ENCODE assay signal across 8 cellular contexts in the genomic region with DNA sequence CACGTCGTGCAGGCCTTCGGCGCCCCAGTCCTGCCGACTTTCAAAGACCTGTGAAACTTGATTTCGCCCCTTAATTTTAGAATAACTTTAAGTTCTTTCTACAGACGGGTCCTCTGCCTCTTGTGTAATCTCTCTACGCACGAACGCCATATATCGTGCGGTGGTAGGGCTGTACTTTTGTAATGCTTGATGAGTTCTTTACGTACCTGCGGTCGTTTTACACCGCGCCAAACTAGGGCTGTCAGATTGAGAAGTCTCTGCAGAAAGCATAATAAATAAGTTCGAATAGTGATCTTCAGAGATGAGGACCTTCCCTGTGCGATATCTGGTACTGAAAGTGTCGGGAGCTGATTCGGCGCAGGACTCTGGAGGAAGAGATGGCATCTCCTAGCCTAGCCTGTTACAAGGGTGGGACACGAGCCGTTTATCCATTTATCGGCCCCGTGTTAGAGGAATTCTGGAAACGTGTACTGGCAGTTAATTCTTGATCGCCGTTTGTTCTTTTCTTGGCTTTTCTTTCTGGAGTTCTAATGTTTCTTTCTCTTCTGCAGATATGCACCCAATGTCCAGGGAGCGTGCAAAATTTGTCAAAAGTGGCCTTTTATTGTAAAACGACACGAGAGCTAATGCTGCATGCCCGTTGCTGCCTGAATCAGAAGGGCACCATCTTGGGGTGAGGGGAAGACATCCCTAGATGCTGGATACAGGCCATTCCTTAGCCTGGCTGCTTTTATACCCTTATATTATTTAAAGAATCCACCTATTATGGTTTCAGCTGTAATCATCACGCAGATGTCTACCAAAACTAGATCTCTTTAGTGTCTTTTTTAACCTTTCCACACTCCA. TPM values are rescaled to one million over a fixed set of nuclear protein-coding genes. Genes with fewer than 3 reads are reported as not detected.
A peak's percentile ranks its signal among the peaks of the same experiment; 100 is the strongest.
DNase-seq lines count a peak whose midpoint lies in the region; ATAC-seq and TF ChIP-seq lines count a peak whose summit lies in the region.

No MANE protein-coding gene starts in this region.

- 5 to 7% (median 6%) methylated on average over 34 of the region's 34 CpGs for WGBS in stomach, 5 donors

- H3K4me1 ChIP-seq in SJCRH30 = peaks cover 10% of the 10 kb centered on the region
- peaks cover 10 to 49% (median 33%) of the 10 kb centered on the region in 4 donors for H3K4me1 ChIP-seq in stomach

- TF ChIP-seq EP300 in stomach (IDR thresholded peaks at IDR 0.05) = no peak

- intact Hi-C loops in stomach (cut with DNase I; ENCODE audit: low total_unique reads) = no loop called here

- H3K36me3 ChIP-seq in SJCRH30 (peaks cover 13% of the 10 kb centered on the region), brain microvascular endothelial cell (replicated peaks) (peaks cover 2% of the 10 kb centered on the region), stomach (peaks cover 5 to 34% (median 20%) of the 10 kb centered on the region in 4 donors)

- H3K4me3 ChIP-seq in GM12864 (ENCODE audit: low read depth, low read length) (peak overlapping the region; percentile 66), SJCRH30 (peak overlapping the region; percentile 85), brain microvascular endothelial cell (ENCODE audit: low read depth, low read length) (peak overlapping the region; percentile 91), stomach (peak overlapping the region; percentile 65 to 96 (median 86))

- DNase-seq in GM12864 (ENCODE audit: low read depth) (no peak), SJCRH30 (peak; percentile 41 to 70), brain microvascular endothelial cell (peak; percentile 59), kidney tubule cell (ENCODE audit: low spot score) (peak; percentile 53), stomach (no peak)

- TF ChIP-seq CTCF in 22Rv1 (IDR thresholded peaks at IDR 0.05) (no peak), GM12864 (IDR thresholded peaks at IDR 0.05; ENCODE audit: low read depth, low read length, missing control alignments) (no peak), brain microvascular endothelial cell (IDR thresholded peaks at IDR 0.05; ENCODE audit: low read depth, low read length, missing control alignments) (no peak), stomach (IDR thresholded peaks at IDR 0.05) (no peak)

- TF ChIP-seq POLR2A in stomach (IDR thresholded peaks at IDR 0.05) = no peak

- in situ Hi-C loops in brain microvascular endothelial cell (cut with HindIII; ENCODE audit: low pct_ligation_motif_present, low sequenced_read_pairs) = no loop called here

- H3K27ac ChIP-seq in 22Rv1 (peak overlapping the region; percentile 95), SJCRH30 (peak overlapping the region; percentile 93), brain microvascular endothelial cell (peak overlapping the region; percentile 92), stomach (peak overlapping the region; percentile 91 to 98 (median 95))

- no peaks in the 10 kb centered on the region for H3K9me3 ChIP-seq in SJCRH30 (replicated peaks)
- H3K9me3 ChIP-seq in stomach = no peaks in the 10 kb centered on the region

- peak; percentile 10 for ATAC-seq in HG03460 (IDR thresholded peaks at IDR 0.05; ENCODE audit: unreplicated experiment)
- no peak for ATAC-seq in GM18520 (IDR thresholded peaks at IDR 0.05; ENCODE audit: unreplicated experiment)

- no peaks in the 10 kb centered on the region for H3K27me3 ChIP-seq in SJCRH30
- H3K27me3 ChIP-seq in brain microvascular endothelial cell (replicated peaks) = no peaks in the 10 kb centered on the region
- H3K27me3 ChIP-seq in stomach = no peaks in the 10 kb centered on the region

RNA-seq across cellular contexts. Expression of a gene that starts 0.8 kb away (rescaled TPM):
- total RNA-seq in SJCRH30 (2014; rRNA removed; shearing (Covaris generic)) = 74.3 and 95.9 TPM in 2 replicates
- total RNA-seq in stomach = 10 to 100 TPM; 19.3 to 71.0 (median 24.9) TPM
- polyA plus RNA-seq in stomach = 10 to 100 TPM in 1 of 3 donors, 1 to 10 TPM in 2; 5.7 to 15.0 (median 6.0) TPM

RNA-seq across cellular contexts. Expression of a gene that starts 1.0 kb away (rescaled TPM):
- 172 and 182 TPM in 2 replicates for total RNA-seq in SJCRH30 (2014; rRNA removed; shearing (Covaris generic))
- total RNA-seq in stomach = 100 to 1,000 TPM in 3 of 5 donors, 10 to 100 TPM in 2; 67.4 to 532 (median 131) TPM
- 100 to 1,000 TPM in 2 of 3 donors, 10 to 100 TPM in 1; 86.6 to 140 (median 111) TPM for polyA plus RNA-seq in stomach

RNA-seq across cellular contexts. Expression of a gene that starts 4.3 kb away (rescaled TPM):
- 57.8 and 61.4 TPM in 2 replicates for total RNA-seq in SJCRH30 (2014; rRNA removed; shearing (Covaris generic))
- 100 to 1,000 TPM in 2 of 5 donors, 10 to 100 TPM in 3; 12.2 to 130 (median 78.2) TPM for total RNA-seq in stomach
- polyA plus RNA-seq in stomach = 10 to 100 TPM in 1 of 3 donors, 1 to 10 TPM in 2; 4.4 to 16.5 (median 6.5) TPM

RNA-seq across cellular contexts. Expression of a gene that starts 50.0 kb away (rescaled TPM):
- 4.4 and 4.9 TPM in 2 replicates for total RNA-seq in SJCRH30 (2014; rRNA removed; shearing (Covaris generic))
- total RNA-seq in stomach = not detected
- not detected for polyA plus RNA-seq in stomach

Comparison
In these comparisons a context has a peak if more than half of its experiments do, and no peak if none do; other contexts are left out.
1. DNase-seq: peak in SJCRH30 (2 of 2), brain microvascular endothelial cell (single experiment) and kidney tubule cell (single experiment); none in GM12864 (single experiment) and stomach (single experiment).
2. Peak in every context shown above with its lines, with median percentiles within 50 percentile points of each other: H3K27ac ChIP-seq and H3K4me3 ChIP-seq.